ENCODE assay signal across 1 cellular context in genomic region chr12:122454250-122454721, GRCh38.
TF ChIP-seq lines count a peak whose summit lies in the region.

No MANE protein-coding gene starts in this region.

TF ChIP-seq in K562, 482 proteins besides CTCF, POLR2A, EP300 and RAD21 (continued from another document):
- 0 out of 2 replicates have a peak, but pooled peaks have one; percentile 20 for TF ChIP-seq GABPA (tag; conservative IDR thresholded peaks at IDR 0.05; ENCODE audit: low read depth)
